In the genomic region with DNA sequence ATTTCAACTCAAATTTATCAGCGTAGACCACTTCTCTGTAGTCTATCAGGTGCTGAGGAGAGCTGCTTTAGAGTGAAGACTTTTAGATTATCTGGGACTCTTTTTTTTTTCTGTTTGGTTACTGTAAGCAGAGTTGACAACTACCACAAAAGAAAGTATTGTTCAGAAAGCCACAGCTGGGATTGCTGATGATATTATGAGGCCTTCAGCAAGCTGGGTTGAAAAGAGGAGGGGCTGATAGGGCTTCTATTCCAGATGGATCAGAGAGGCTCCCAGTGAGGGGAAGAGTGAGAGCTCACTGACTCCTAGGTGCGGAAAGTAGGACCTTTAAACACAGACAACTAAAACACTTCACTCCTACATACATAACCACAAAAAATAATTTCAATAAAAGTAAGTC, we compare ENCODE assay signal across 22 cellular contexts.
DNase-seq lines count a peak whose midpoint lies in the region; FAIRE-seq and TF ChIP-seq lines count a peak whose summit lies in the region.
"Had no signal": no experiment of that assay in that cellular context is flagged by ENCODE, and none has a peak within 500 bp of the region (broad histone marks: within the 10 kb centered on the region; RNA-seq: fewer than 3 reads in every experiment).

No MANE protein-coding gene starts in this region.

- TF ChIP-seq EP300 in transverse colon (IDR thresholded peaks at IDR 0.05; ENCODE audit: low read depth), result no peak

- TF ChIP-seq CTCF in kidney (IDR thresholded peaks at IDR 0.05; ENCODE audit: borderline replicate concordance, extremely low read depth, insufficient read depth) (no peak), transverse colon (IDR thresholded peaks at IDR 0.05) (no peak)

- no peaks in the 10 kb centered on the region for H3K4me1 ChIP-seq in neuronal stem cell (ENCODE audit: control insufficient read depth in 2 of 2, insufficient read depth in 1 of 2, low read depth in 1 of 2, low read length in 2 of 2)
- H3K4me1 ChIP-seq in kidney (ENCODE audit: control insufficient read depth in 1 of 2, insufficient read depth in 1 of 2, low read depth in 1 of 2, low read length in 2 of 2), result no peaks in the 10 kb centered on the region
- H3K4me1 ChIP-seq in transverse colon, result no peaks in the 10 kb centered on the region
- H3K4me1 ChIP-seq: BLaER1 treated with 17β-estradiol and CSF1 and Interleukin-3, amounts not matched to agents 10 nM and 100 nM; HAP-1; SJCRH30 had no signal

- no peak overlapping the region for H3K27ac Mint-ChIP-seq in activated T-helper 2 cell treated with anti-CD3 and anti-CD28 coated beads, Interferon-gamma antibody, Interleukin-2, Interleukin-4, amounts not matched to agents 10 μg/mL and 5 μg/mL and 100 μg/mL, durations not matched to agents 14 hours and 24 hours and 36 hours
- H3K27ac Mint-ChIP-seq: CD4-positive, alpha-beta memory T cell had no signal

- intact Hi-C loops in head of caudate nucleus (cut with DNase I) (no loop called here), kidney (cut with DNase I) (no loop called here), transverse colon (cut with DNase I; ENCODE audit: low total_unique reads) (no loop called here)
- intact Hi-C loops in activated T-helper 2 cell treated with anti-CD3 and anti-CD28 coated beads, Interferon-gamma antibody, Interleukin-2, Interleukin-4, amounts not matched to agents 10 μg/mL and 5 μg/mL and 100 μg/mL, durations not matched to agents 14 hours and 24 hours and 36 hours (cut with micrococcal nuclease), result no loop called here

- in situ Hi-C loops in SK-MEL-5 (cut with HindIII; ENCODE audit: low pct_unique_long_range_greater_than_20kb, low sequenced_read_pairs), result no loop called here
- in situ Hi-C loops in transverse colon (cut with MboI; ENCODE audit: low pct_ligation_motif_present in 1 of 4, low pct_unique_long_range_greater_than_20kb in 1 of 4, low sequenced_read_pairs in 3 of 4), result no loop called here

- no peak overlapping the region for H3K4ac ChIP-seq in neuronal stem cell (ENCODE audit: low read length)

- no peaks in the 10 kb centered on the region for H3K27me3 Mint-ChIP-seq in activated T-helper 2 cell treated with anti-CD3 and anti-CD28 coated beads, Interferon-gamma antibody, Interleukin-2, Interleukin-4, amounts not matched to agents 10 μg/mL and 5 μg/mL and 100 μg/mL, durations not matched to agents 14 hours and 24 hours and 36 hours (ENCODE audit: low read depth)

- no peak overlapping the region for H3K14ac ChIP-seq in neuronal stem cell (ENCODE audit: low read length)

- no peak overlapping the region for H2BK120ac ChIP-seq in neuronal stem cell (ENCODE audit: low read depth, low read length)

- no peaks in the 10 kb centered on the region for H3K4me1 Mint-ChIP-seq in activated T-helper 2 cell treated with anti-CD3 and anti-CD28 coated beads, Interferon-gamma antibody, Interleukin-2, Interleukin-4, amounts not matched to agents 10 μg/mL and 5 μg/mL and 100 μg/mL, durations not matched to agents 14 hours and 24 hours and 36 hours (ENCODE audit: low read depth)
- H3K4me1 Mint-ChIP-seq: CD4-positive, alpha-beta memory T cell had no signal

- WGBS in neuronal stem cell (ENCODE audit: extremely low coverage in 2 of 2, insufficient read length in 2 of 2, insufficient replicate concordance in 1 of 2), 2 donors, result no CpG with 5 or more reads among the region's 2 CpGs
- WGBS in transverse colon (ENCODE audit: low coverage in 1 of 2), 2 donors, result 89 to 92% methylated on average over 2 of the region's 2 CpGs

- H3K9me3 ChIP-seq in neuronal stem cell (replicated peaks in 1 of 2; ENCODE audit: control insufficient read depth in 2 of 2, insufficient read depth in 1 of 2, low read depth in 1 of 2, low read length in 2 of 2), result no peaks in the 10 kb centered on the region
- H3K9me3 ChIP-seq in kidney (ENCODE audit: control insufficient read depth in 1 of 2, low read length in 2 of 2), result no peaks in the 10 kb centered on the region
- no peaks in the 10 kb centered on the region for H3K9me3 ChIP-seq in transverse colon
- H3K9me3 ChIP-seq: BLaER1 treated with 17β-estradiol and CSF1 and Interleukin-3, amounts not matched to agents 10 nM and 100 nM; HAP-1; SJCRH30 had no signal

- no peak overlapping the region for H3K23ac ChIP-seq in neuronal stem cell (ENCODE audit: low read depth, low read length, poor library complexity)

- H3K4me3 ChIP-seq in neuronal stem cell (ENCODE audit: low read length in 2 of 2) (no peak overlapping the region), kidney (ENCODE audit: low read length in 2 of 2) (no peak overlapping the region), transverse colon (no peak overlapping the region)
- H3K4me3 ChIP-seq: BLaER1 treated with 17β-estradiol and CSF1 and Interleukin-3, amounts not matched to agents 10 nM and 100 nM; HAP-1; SJCRH30 had no signal

- no peaks in the 10 kb centered on the region for H3K36me3 Mint-ChIP-seq in activated T-helper 2 cell treated with anti-CD3 and anti-CD28 coated beads, Interferon-gamma antibody, Interleukin-2, Interleukin-4, amounts not matched to agents 10 μg/mL and 5 μg/mL and 100 μg/mL, durations not matched to agents 14 hours and 24 hours and 36 hours (ENCODE audit: low read depth)
- H3K36me3 Mint-ChIP-seq: CD4-positive, alpha-beta memory T cell had no signal

- peak overlapping the region; percentile 19 for H2AFZ ChIP-seq in neuronal stem cell (ENCODE audit: low read length)

- no peak overlapping the region for H2AK5ac ChIP-seq in neuronal stem cell (ENCODE audit: low read depth, low read length)

- H3K36me3 ChIP-seq in neuronal stem cell (replicated peaks in 1 of 2; ENCODE audit: control insufficient read depth in 2 of 2, insufficient read depth in 2 of 2, low read length in 2 of 2) (no peaks in the 10 kb centered on the region), kidney (ENCODE audit: control insufficient read depth in 1 of 2, insufficient read depth in 2 of 2, low read length in 2 of 2) (no peaks in the 10 kb centered on the region), transverse colon (no peaks in the 10 kb centered on the region)
- H3K36me3 ChIP-seq: BLaER1 treated with 17β-estradiol and CSF1 and Interleukin-3, amounts not matched to agents 10 nM and 100 nM; HAP-1; SJCRH30 had no signal

- H3K18ac ChIP-seq in neuronal stem cell (ENCODE audit: low read length), result no peak overlapping the region

- H3K9ac ChIP-seq in neuronal stem cell (ENCODE audit: low read depth, low read length, poor library complexity) (no peak overlapping the region), kidney (ENCODE audit: low read length in 2 of 2) (no peak overlapping the region)
- H3K9ac ChIP-seq: BLaER1 treated with 17β-estradiol and CSF1 and Interleukin-3, amounts not matched to agents 10 nM and 100 nM had no signal

- no peak for FAIRE-seq in kidney (lab: Jason Lieb, UNC)
- FAIRE-seq: GM12892, HTR-8/SVneo had no signal

- H3K27me3 ChIP-seq in neuronal stem cell (ENCODE audit: control insufficient read depth in 3 of 3, insufficient read depth in 3 of 3, low read depth in 1 of 3, low read length in 3 of 3) (no peaks in the 10 kb centered on the region), transverse colon (no peaks in the 10 kb centered on the region)
- H3K27me3 ChIP-seq: BLaER1 treated with 17β-estradiol and CSF1 and Interleukin-3, amounts not matched to agents 10 nM and 100 nM; SJCRH30 had no signal

- H3K27ac ChIP-seq in neuronal stem cell (replicated peaks; ENCODE audit: low read length), result no peak overlapping the region
- H3K27ac ChIP-seq in kidney (ENCODE audit: low read depth in 2 of 2, low read length in 2 of 2), result no peak overlapping the region
- H3K27ac ChIP-seq in transverse colon, result no peak overlapping the region
- H3K27ac ChIP-seq: BLaER1 treated with 17β-estradiol and CSF1 and Interleukin-3, amounts not matched to agents 10 nM and 100 nM; SJCRH30 had no signal

- H4K91ac ChIP-seq in neuronal stem cell (ENCODE audit: low read depth, low read length, poor library complexity), result no peak overlapping the region

- DNase-seq in SK-MEL-5 (ENCODE audit: low read depth, low spot score) (peak; percentile 88), head of caudate nucleus (peak in 26 of 42 donors; percentile 1 to 72 (median 32)), neuronal stem cell (ENCODE audit: low spot score) (no peak), kidney (no peak), transverse colon (no peak), ureter (ENCODE audit: low spot score) (no peak)
- no peak for DNase-seq in activated T-helper 2 cell treated with anti-CD3 and anti-CD28 coated beads, Interferon-gamma antibody, Interleukin-2, Interleukin-4, amounts not matched to agents 10 μg/mL and 5 μg/mL and 100 μg/mL, durations not matched to agents 14 hours and 24 hours and 36 hours (ENCODE audit: low spot score)
- DNase-seq: CD4-positive, alpha-beta memory T cell; DMS153; KG1; NCI-H1092 treated with DMSO at 0.1 percent for 48 hours; NCI-H1436 treated with DMSO at 0.1 percent for 48 hours; NCI-H2029; NCI-H226; NCI-H510A treated with DMSO at 0.1 percent for 48 hours; NCI-H774; NK-92 treated with Interleukin-12 subunit alpha and Interleukin-12 subunit beta, amount 100 ng/mL, for 24 hours had no signal

- no peaks in the 10 kb centered on the region for H3K79me1 ChIP-seq in neuronal stem cell (ENCODE audit: low read depth, low read length)

- H3K9me3 Mint-ChIP-seq in activated T-helper 2 cell treated with anti-CD3 and anti-CD28 coated beads, Interferon-gamma antibody, Interleukin-2, Interleukin-4, amounts not matched to agents 10 μg/mL and 5 μg/mL and 100 μg/mL, durations not matched to agents 14 hours and 24 hours and 36 hours, result no peaks in the 10 kb centered on the region

- no peak overlapping the region for H4K8ac ChIP-seq in neuronal stem cell (ENCODE audit: low read depth, low read length)

- no peak overlapping the region for H2BK15ac ChIP-seq in neuronal stem cell (ENCODE audit: low read length)

- no peak overlapping the region for H2BK5ac ChIP-seq in neuronal stem cell (ENCODE audit: low read length)

- TF ChIP-seq POLR2A in transverse colon (IDR thresholded peaks at IDR 0.05), result no peak

- no peak overlapping the region for H3K4me2 ChIP-seq in neuronal stem cell (ENCODE audit: insufficient read depth, low read length, poor library complexity, severe bottlenecking)
- H3K4me2 ChIP-seq: BLaER1 treated with 17β-estradiol and CSF1 and Interleukin-3, amounts not matched to agents 10 nM and 100 nM had no signal

- H3K4me3 Mint-ChIP-seq in activated T-helper 2 cell treated with anti-CD3 and anti-CD28 coated beads, Interferon-gamma antibody, Interleukin-2, Interleukin-4, amounts not matched to agents 10 μg/mL and 5 μg/mL and 100 μg/mL, durations not matched to agents 14 hours and 24 hours and 36 hours (ENCODE audit: low read depth), result no peak overlapping the region
- H3K4me3 Mint-ChIP-seq: CD4-positive, alpha-beta memory T cell had no signal

- no peak overlapping the region for H2BK12ac ChIP-seq in neuronal stem cell (ENCODE audit: low read length)

Comparison
In these comparisons a context has a peak if more than half of its experiments do, and no peak if none do; other contexts are left out.
1. DNase-seq: peak in SK-MEL-5 (single experiment) and head of caudate nucleus (26 of 42); none in neuronal stem cell (single experiment), kidney (single experiment), transverse colon (single experiment), activated T-helper 2 cell treated with anti-CD3 and anti-CD28 coated beads, Interferon-gamma antibody, Interleukin-2, Interleukin-4, amounts not matched to agents 10 μg/mL and 5 μg/mL and 100 μg/mL, durations not matched to agents 14 hours and 24 hours and 36 hours (single experiment) and ureter (single experiment).